ENCODE assay signal across 19 cellular contexts in the genomic region with DNA sequence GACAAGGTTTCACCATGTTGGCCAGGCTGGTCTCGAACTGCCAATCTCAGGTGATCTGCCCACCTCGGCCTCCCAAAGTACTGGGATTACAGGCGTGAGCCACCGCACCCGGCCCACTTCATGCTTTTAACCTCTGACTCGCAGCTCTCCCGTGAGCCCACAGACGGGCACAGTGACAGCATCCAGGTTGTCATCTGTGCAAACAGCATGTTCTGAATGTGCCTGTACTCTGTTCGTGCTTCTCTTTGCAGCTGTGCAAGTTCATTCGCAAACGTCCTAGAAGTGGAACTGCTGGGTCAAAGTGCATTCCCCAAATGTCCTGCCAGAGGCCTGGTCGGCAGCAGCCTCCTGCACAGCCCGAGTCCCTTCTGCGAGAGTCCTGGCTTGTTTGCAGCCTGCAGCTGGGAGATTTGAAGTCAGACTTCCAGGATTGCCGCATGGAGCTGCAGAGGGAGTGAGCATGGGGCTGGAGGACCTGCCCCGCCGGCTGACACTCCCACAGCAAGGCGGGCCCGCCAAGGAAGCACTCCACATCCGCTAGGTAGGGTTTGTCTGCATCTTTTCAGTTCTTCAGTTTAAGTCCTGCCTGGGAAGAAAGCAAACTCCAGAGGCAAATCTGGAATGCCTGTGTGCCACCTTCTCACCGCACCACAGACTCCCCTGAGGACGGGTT. TPM values are rescaled to one million over a fixed set of nuclear protein-coding genes. Genes with fewer than 3 reads are reported as not detected.
A peak's percentile ranks its signal among the peaks of the same experiment; 100 is the strongest.
DNase-seq lines count a peak whose midpoint lies in the region; ATAC-seq and TF ChIP-seq lines count a peak whose summit lies in the region.
"Had no signal": no experiment of that assay in that cellular context is flagged by ENCODE, and none has a peak within 500 bp of the region (broad histone marks: within the 10 kb centered on the region; RNA-seq: fewer than 3 reads in every experiment).

No MANE protein-coding gene starts in this region.

- no peaks in the 10 kb centered on the region for H3K27me3 Mint-ChIP-seq in activated T-helper 17 cell treated with anti-CD3 and anti-CD28 coated beads, Interleukin-2, amount 50 U/mL, for 72 hours
- H3K27me3 Mint-ChIP-seq in WTC11 (ENCODE audit: low read depth) = no peaks in the 10 kb centered on the region
- H3K27me3 Mint-ChIP-seq: CD4-positive, CD25-positive, alpha-beta regulatory T cell had no signal

- no peak for ATAC-seq in activated T-helper 17 cell treated with anti-CD3 and anti-CD28 coated beads, Interleukin-2, amount 50 U/mL, for 72 hours (replicated peaks)
- peak; percentile 53 for ATAC-seq in left lobe of liver
- no peak for ATAC-seq in GM18868 (IDR thresholded peaks at IDR 0.05; ENCODE audit: unreplicated experiment)
- no peak for ATAC-seq in HG02763 (IDR thresholded peaks at IDR 0.05; ENCODE audit: unreplicated experiment)
- ATAC-seq in GM18861 (IDR thresholded peaks at IDR 0.05; ENCODE audit: unreplicated experiment) = no peak
- ATAC-seq in WTC11 = no peak

- H3K4me1 Mint-ChIP-seq in activated T-helper 17 cell treated with anti-CD3 and anti-CD28 coated beads, Interleukin-2, amount 50 U/mL, for 72 hours = peaks cover 4% of the 10 kb centered on the region
- peaks cover 10% of the 10 kb centered on the region; the same call in 1 of the 2 replicates for H3K4me1 Mint-ChIP-seq in WTC11

- intact Hi-C loops in posterior vena cava (cut with DNase I) = loop anchor here in 1 of 2 donors (5.0 kb wide), 1 partner anchor 611 kb away; the partner anchor contains the start of gene REXO4

- no peak overlapping the region for H3K27ac Mint-ChIP-seq in activated T-helper 17 cell treated with anti-CD3 and anti-CD28 coated beads, Interleukin-2, amount 50 U/mL, for 72 hours
- H3K27ac Mint-ChIP-seq in WTC11 = no peak overlapping the region; the same call in 1 of the 2 replicates

- POLR2A ChIA-PET in WTC11 (lab: Charles Lee) = interaction anchor here (0.7 kb wide), 1 partner anchor 301 kb away, joined by 3 read pairs; no protein-coding TSS in a partner anchor

- TF ChIP-seq CTCF in WTC11 (IDR thresholded peaks at IDR 0.05) = no peak

- H3K36me3 Mint-ChIP-seq in activated T-helper 17 cell treated with anti-CD3 and anti-CD28 coated beads, Interleukin-2, amount 50 U/mL, for 72 hours (ENCODE audit: low read depth) = peaks cover 31% of the 10 kb centered on the region
- H3K36me3 Mint-ChIP-seq in WTC11 = peaks cover 20% of the 10 kb centered on the region

- no peaks in the 10 kb centered on the region for H3K9me3 Mint-ChIP-seq in activated T-helper 17 cell treated with anti-CD3 and anti-CD28 coated beads, Interleukin-2, amount 50 U/mL, for 72 hours
- no peaks in the 10 kb centered on the region for H3K9me3 Mint-ChIP-seq in WTC11
- H3K9me3 Mint-ChIP-seq: CD4-positive, CD25-positive, alpha-beta regulatory T cell had no signal

- DNase-seq in Daoy (ENCODE audit: low read depth) (peak; percentile 2), left lobe of liver (ENCODE audit: low spot score) (peak; percentile 89), posterior vena cava (ENCODE audit: low spot score) (peak; percentile 66), WTC11 (ENCODE audit: low spot score) (no peak)
- DNase-seq: ACHN; CD4-positive, CD25-positive, alpha-beta regulatory T cell; DMS79 treated with DMSO at 0.1 percent for 48 hours; GF-D8; GOT3; KG1; NCI-H1092; NCI-H446 treated with DMSO at 0.1 percent for 48 hours; NCI-H748 treated with DMSO at 0.1 percent for 48 hours; Peyer's patch; SIG-M5 had no signal

- peak overlapping the region; percentile 23 for H3K4me3 Mint-ChIP-seq in activated T-helper 17 cell treated with anti-CD3 and anti-CD28 coated beads, Interleukin-2, amount 50 U/mL, for 72 hours
- no peak overlapping the region for H3K4me3 Mint-ChIP-seq in WTC11

- CTCF ChIA-PET in WTC11 (lab: Charles Lee) = interaction anchor here (0.5 to 1.8 kb wide), 3 partner anchors 35 to 533 kb away, joined by 3 to 6 read pairs (median 4); no protein-coding TSS in a partner anchor

TF ChIP-seq in WTC11, 78 proteins besides CTCF, POLR2A, EP300 and RAD21:
- TF ChIP-seq SP1 (CRISPR knock-in tag; conservative IDR thresholded peaks at IDR 0.05) (no peak), NFE2L1 (CRISPR knock-in tag; IDR thresholded peaks at IDR 0.05) (no peak), ZNF219 (CRISPR knock-in tag; IDR thresholded peaks at IDR 0.05; ENCODE audit: borderline replicate concordance) (no peak), ETV6 (CRISPR knock-in tag; IDR thresholded peaks at IDR 0.05) (no peak), NR1H2 (CRISPR knock-in tag; IDR thresholded peaks at IDR 0.05) (no peak), ZMAT4 (CRISPR knock-in tag; IDR thresholded peaks at IDR 0.05) (no peak), FOXK1 (CRISPR knock-in tag; IDR thresholded peaks at IDR 0.05) (no peak), HMGA2 (CRISPR knock-in tag; IDR thresholded peaks at IDR 0.05) (no peak), TEAD4 (CRISPR knock-in tag; IDR thresholded peaks at IDR 0.05) (no peak), ZNF317 (CRISPR knock-in tag; IDR thresholded peaks at IDR 0.05; ENCODE audit: borderline replicate concordance, low read depth) (no peak), KAT7 (CRISPR knock-in tag; IDR thresholded peaks at IDR 0.05; ENCODE audit: borderline replicate concordance) (no peak), EMX1 (CRISPR knock-in tag; IDR thresholded peaks at IDR 0.05) (no peak), MXD4 (CRISPR knock-in tag; IDR thresholded peaks at IDR 0.05; ENCODE audit: borderline replicate concordance) (no peak)
- TF ChIP-seq, protein P1, sequence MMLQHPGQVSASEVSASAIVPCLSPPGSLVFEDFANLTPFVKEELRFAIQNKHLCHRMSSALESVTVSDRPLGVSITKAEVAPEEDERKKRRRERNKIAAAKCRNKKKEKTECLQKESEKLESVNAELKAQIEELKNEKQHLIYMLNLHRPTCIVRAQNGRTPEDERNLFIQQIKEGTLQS (CRISPR knock-in tag; conservative IDR thresholded peaks at IDR 0.05) = no peak
- TF ChIP-seq, protein P2, sequence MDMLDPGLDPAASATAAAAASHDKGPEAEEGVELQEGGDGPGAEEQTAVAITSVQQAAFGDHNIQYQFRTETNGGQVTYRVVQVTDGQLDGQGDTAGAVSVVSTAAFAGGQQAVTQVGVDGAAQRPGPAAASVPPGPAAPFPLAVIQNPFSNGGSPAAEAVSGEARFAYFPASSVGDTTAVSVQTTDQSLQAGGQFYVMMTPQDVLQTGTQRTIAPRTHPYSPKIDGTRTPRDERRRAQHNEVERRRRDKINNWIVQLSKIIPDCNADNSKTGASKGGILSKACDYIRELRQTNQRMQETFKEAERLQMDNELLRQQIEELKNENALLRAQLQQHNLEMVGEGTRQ (CRISPR knock-in tag; IDR thresholded peaks at IDR 0.05) = no peak
- TF ChIP-seq, protein P3, sequence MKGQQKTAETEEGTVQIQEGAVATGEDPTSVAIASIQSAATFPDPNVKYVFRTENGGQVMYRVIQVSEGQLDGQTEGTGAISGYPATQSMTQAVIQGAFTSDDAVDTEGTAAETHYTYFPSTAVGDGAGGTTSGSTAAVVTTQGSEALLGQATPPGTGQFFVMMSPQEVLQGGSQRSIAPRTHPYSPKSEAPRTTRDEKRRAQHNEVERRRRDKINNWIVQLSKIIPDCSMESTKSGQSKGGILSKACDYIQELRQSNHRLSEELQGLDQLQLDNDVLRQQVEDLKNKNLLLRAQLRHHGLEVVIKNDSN (CRISPR knock-in tag; IDR thresholded peaks at IDR 0.05) = no peak
- TF ChIP-seq, protein P4, sequence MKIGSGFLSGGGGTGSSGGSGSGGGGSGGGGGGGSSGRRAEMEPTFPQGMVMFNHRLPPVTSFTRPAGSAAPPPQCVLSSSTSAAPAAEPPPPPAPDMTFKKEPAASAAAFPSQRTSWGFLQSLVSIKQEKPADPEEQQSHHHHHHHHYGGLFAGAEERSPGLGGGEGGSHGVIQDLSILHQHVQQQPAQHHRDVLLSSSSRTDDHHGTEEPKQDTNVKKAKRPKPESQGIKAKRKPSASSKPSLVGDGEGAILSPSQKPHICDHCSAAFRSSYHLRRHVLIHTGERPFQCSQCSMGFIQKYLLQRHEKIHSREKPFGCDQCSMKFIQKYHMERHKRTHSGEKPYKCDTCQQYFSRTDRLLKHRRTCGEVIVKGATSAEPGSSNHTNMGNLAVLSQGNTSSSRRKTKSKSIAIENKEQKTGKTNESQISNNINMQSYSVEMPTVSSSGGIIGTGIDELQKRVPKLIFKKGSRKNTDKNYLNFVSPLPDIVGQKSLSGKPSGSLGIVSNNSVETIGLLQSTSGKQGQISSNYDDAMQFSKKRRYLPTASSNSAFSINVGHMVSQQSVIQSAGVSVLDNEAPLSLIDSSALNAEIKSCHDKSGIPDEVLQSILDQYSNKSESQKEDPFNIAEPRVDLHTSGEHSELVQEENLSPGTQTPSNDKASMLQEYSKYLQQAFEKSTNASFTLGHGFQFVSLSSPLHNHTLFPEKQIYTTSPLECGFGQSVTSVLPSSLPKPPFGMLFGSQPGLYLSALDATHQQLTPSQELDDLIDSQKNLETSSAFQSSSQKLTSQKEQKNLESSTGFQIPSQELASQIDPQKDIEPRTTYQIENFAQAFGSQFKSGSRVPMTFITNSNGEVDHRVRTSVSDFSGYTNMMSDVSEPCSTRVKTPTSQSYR (CRISPR knock-in tag; IDR thresholded peaks at IDR 0.05) = no peak
TF ChIP-seq in WTC11: peak in this region for 0.

RNA-seq across cellular contexts. Expression of gene BRD3OS, which starts 3.4 kb away (rescaled TPM):
- 12.8 and 15.1 TPM in 2 replicates for total RNA-seq in Daoy (2014; rRNA removed; shearing (Covaris generic))
- 10 to 100 TPM in 1 of 2 donors, 1 to 10 TPM in 1; 8.5 to 12.5 TPM for total RNA-seq in activated T-helper 17 cell treated with anti-CD3 and anti-CD28 coated beads, Interleukin-2, amount 50 U/mL, for 72 hours
- total RNA-seq in left lobe of liver (7.6 TPM), posterior vena cava (10 to 100 TPM; 11.9 to 14.3 TPM), WTC11 (2021) (16.2 to 16.9 TPM (median 16.6 TPM) in 3 replicates)

RNA-seq across cellular contexts. Expression of gene VAV2, which starts 36.6 kb away (rescaled TPM):
- total RNA-seq in Daoy (2014; rRNA removed; shearing (Covaris generic)) = 11.3 and 11.5 TPM in 2 replicates
- 1 to 10 TPM; 7.0 to 7.3 TPM for total RNA-seq in activated T-helper 17 cell treated with anti-CD3 and anti-CD28 coated beads, Interleukin-2, amount 50 U/mL, for 72 hours
- total RNA-seq in left lobe of liver = 34.8 TPM
- total RNA-seq in posterior vena cava = 10 to 100 TPM; 12.9 to 17.9 TPM
- total RNA-seq in WTC11 (2021) = 31.1 to 39.7 TPM (median 34.9 TPM) in 3 replicates

RNA-seq across cellular contexts. Expression of gene BRD3, which starts 39.1 kb away (rescaled TPM):
- total RNA-seq in Daoy (2014; rRNA removed; shearing (Covaris generic)) = 6.4 and 6.5 TPM in 2 replicates
- total RNA-seq in activated T-helper 17 cell treated with anti-CD3 and anti-CD28 coated beads, Interleukin-2, amount 50 U/mL, for 72 hours = 10 to 100 TPM in 1 of 2 donors, 1 to 10 TPM in 1; 8.4 to 10.6 TPM
- total RNA-seq in left lobe of liver = 24.6 TPM
- 10 to 100 TPM; 32.2 to 32.6 TPM for total RNA-seq in posterior vena cava
- 100 to 108 TPM (median 105 TPM) in 3 replicates for total RNA-seq in WTC11 (2021)
